In genomic region chr7:10912077-10912476, GRCh38 we compare ENCODE assay signal across 9 cellular contexts.
"Had no signal": no experiment of that assay in that cellular context is flagged by ENCODE, and none has a peak within 500 bp of the region (broad histone marks: within the 10 kb centered on the region; RNA-seq: fewer than 3 reads in every experiment).

No MANE protein-coding gene starts in this region.

- H3K27ac ChIP-seq: GM23248 had no signal

- H3K4me3 ChIP-seq: GM23248, GM23338, HAP-1 had no signal

- H3K4me1 ChIP-seq: HAP-1 had no signal

- ATAC-seq: GM23338, HCT116 had no signal

- DNase-seq: GM23248, GOT3, H7, H9, HCEC 1CT, HFFc6 had no signal

- H3K36me3 ChIP-seq: HAP-1 had no signal

- H3K9me3 ChIP-seq: HAP-1 had no signal
